ENCODE assay signal across 2 cellular contexts in genomic region chr10:73591935-73592699, GRCh38.
TF ChIP-seq lines count a peak whose summit lies in the region.

No MANE protein-coding gene starts in this region.

TF ChIP-seq in HCT116, 20 proteins besides CTCF, POLR2A, EP300 and RAD21 (continued from another document):
- no peak for TF ChIP-seq REST (IDR thresholded peaks at IDR 0.05; ENCODE audit: low read depth)
- TF ChIP-seq SIN3A (IDR thresholded peaks at IDR 0.05; ENCODE audit: low read depth): no peak; the same call in 1 of the 2 replicates
- TF ChIP-seq TCF7L2 (IDR thresholded peaks at IDR 0.05; ENCODE audit: borderline replicate concordance, extremely low read depth, insufficient read depth, insufficient read length): peak; percentile 12
- no peak for TF ChIP-seq FOSL1 (IDR thresholded peaks at IDR 0.05; ENCODE audit: low read depth)
- peak; percentile 40; the same call in 1 of the 2 replicates for TF ChIP-seq POLR2AphosphoS5 (IDR thresholded peaks at IDR 0.05; ENCODE audit: low read depth, low read length)
- TF ChIP-seq CBX3 (IDR thresholded peaks at IDR 0.05; ENCODE audit: low read depth): 0 out of 2 replicates have a peak, but pooled peaks have one; percentile 28
- TF ChIP-seq EZH2 (IDR thresholded peaks at IDR 0.05): no peak
- TF ChIP-seq ZBTB33 (IDR thresholded peaks at IDR 0.05; ENCODE audit: extremely low read depth, insufficient replicate concordance, low read length): no peak
- TF ChIP-seq SRF (IDR thresholded peaks at IDR 0.05; ENCODE audit: low read depth): no peak
- no peak for TF ChIP-seq ZNF274 (IDR thresholded peaks at IDR 0.05; ENCODE audit: low read depth, low read length)
- no peak for TF ChIP-seq EGR1 (IDR thresholded peaks at IDR 0.05; ENCODE audit: low read depth)
- peak; percentile 21; the same call in 1 of the 2 replicates for TF ChIP-seq CEBPB (IDR thresholded peaks at IDR 0.05; ENCODE audit: low read depth)
- no peak for TF ChIP-seq SP1 (IDR thresholded peaks at IDR 0.05; ENCODE audit: low read depth)
- no peak for TF ChIP-seq YY1 (IDR thresholded peaks at IDR 0.05; ENCODE audit: extremely low read depth, insufficient replicate concordance, low read depth, low read length)
- no peak for TF ChIP-seq EZH2phosphoT487 (IDR thresholded peaks at IDR 0.05; ENCODE audit: borderline replicate concordance)

TF ChIP-seq in liver, 16 proteins besides CTCF, POLR2A, EP300 and RAD21 (continued from another document):
- peak; percentile 89 for TF ChIP-seq ATF3 (IDR thresholded peaks at IDR 0.05)
- TF ChIP-seq NR2F2 (IDR thresholded peaks at IDR 0.05): no peak
- TF ChIP-seq ZBTB33 (IDR thresholded peaks at IDR 0.05): peak; percentile 76
- peak in 1 of 2 donors; percentile 15 for TF ChIP-seq EGR1 (IDR thresholded peaks at IDR 0.05; ENCODE audit: low read depth in 2 of 2)
- TF ChIP-seq SP1 (IDR thresholded peaks at IDR 0.05): peak; percentile 60
